ENCODE assay signal across 13 cellular contexts in genomic region chr9:98231770-98232478, GRCh38. TPM values are rescaled to one million over a fixed set of nuclear protein-coding genes. Genes with fewer than 3 reads are reported as not detected.
DNase-seq lines count a peak whose midpoint lies in the region; ATAC-seq, FAIRE-seq and TF ChIP-seq lines count a peak whose summit lies in the region.
"Had no signal": no experiment of that assay in that cellular context is flagged by ENCODE, and none has a peak within 500 bp of the region (broad histone marks: within the 10 kb centered on the region; RNA-seq: fewer than 3 reads in every experiment).

No MANE protein-coding gene starts in this region.

- peaks cover 54% of the 10 kb centered on the region for H3K4me1 Mint-ChIP-seq in chondrocyte (ENCODE audit: low read depth)

- DNase-seq in AG04449 (ENCODE audit: low read depth, low spot score) (peak; percentile 69), HTR-8/SVneo (ENCODE audit: insufficient read length, low spot score) (peak; percentile 67), chondrocyte (ENCODE audit: low spot score) (no peak), mucosa of descending colon (no peak), NCI-H1048 (lab: John Stamatoyannopoulos, UW) (no peak)
- no peak for DNase-seq in NK-92 treated with Interleukin-12 subunit alpha and Interleukin-12 subunit beta, amount 100 ng/mL, for 24 hours (lab: John Stamatoyannopoulos, UW)
- DNase-seq in stimulated activated naive CD8-positive, alpha-beta T cell treated with anti-CD3 and anti-CD28 coated beads, Interleukin-15, Interleukin-2, amounts not matched to agents 100 U/mL and 50 U/mL, for 24 hours: no peak
- DNase-seq: activated gamma-delta T cell treated with Interleukin-2 at 50 U/mL for 16 hours; CD4-positive, CD25-positive, alpha-beta regulatory T cell; NCI-H2029 treated with DMSO at 0.1 percent for 48 hours; stimulated activated CD4-positive, alpha-beta T cell treated with anti-CD3 and anti-CD28 coated beads, Interleukin-4, amount 100 ng/mL, for 24 hours had no signal

- H3K9me3 ChIP-seq in mucosa of descending colon: no peaks in the 10 kb centered on the region

- intact Hi-C loops in mucosa of descending colon (cut with DNase I, micrococcal nuclease): no loop called here

- H3K4me3 Mint-ChIP-seq in chondrocyte (ENCODE audit: unreplicated experiment): peak overlapping the region; percentile 35
- H3K4me3 Mint-ChIP-seq: CD4-positive, CD25-positive, alpha-beta regulatory T cell; nephron had no signal

- peaks cover 12% of the 10 kb centered on the region for H3K36me3 Mint-ChIP-seq in chondrocyte (ENCODE audit: low read depth)

- H3K36me3 ChIP-seq in mucosa of descending colon (ENCODE audit: low read depth): no peaks in the 10 kb centered on the region

- H3K4me1 ChIP-seq in mucosa of descending colon (ENCODE audit: low read depth): peaks cover 22% of the 10 kb centered on the region

- no peak for FAIRE-seq in HTR-8/SVneo (lab: Jason Lieb, UNC)

- H3K9me3 Mint-ChIP-seq in chondrocyte (ENCODE audit: low read depth): no peaks in the 10 kb centered on the region
- H3K9me3 Mint-ChIP-seq: CD4-positive, CD25-positive, alpha-beta regulatory T cell; nephron had no signal

- peak overlapping the region; percentile 94 for H3K27ac Mint-ChIP-seq in chondrocyte (ENCODE audit: unreplicated experiment)
- H3K27ac Mint-ChIP-seq: CD4-positive, CD25-positive, alpha-beta regulatory T cell; nephron had no signal

- POLR2A ChIA-PET in AG04449 (lab: Yijun Ruan, JAX): interaction anchor here (1.2 to 1.3 kb wide), 2 partner anchors 9 to 23 kb away, joined by 3 to 4 read pairs; partner anchors contain the start of gene TBC1D2

- no peaks in the 10 kb centered on the region for H3K27me3 Mint-ChIP-seq in chondrocyte (ENCODE audit: low read depth)
- H3K27me3 Mint-ChIP-seq: CD4-positive, CD25-positive, alpha-beta regulatory T cell had no signal

- ATAC-seq in mucosa of descending colon: peak; percentile 66
- no peak for ATAC-seq in stimulated activated naive CD8-positive, alpha-beta T cell treated with anti-CD3 and anti-CD28 coated beads, Interleukin-15, Interleukin-2, amounts not matched to agents 100 U/mL and 50 U/mL, for 24 hours
- no peak for ATAC-seq in HG03025 (IDR thresholded peaks at IDR 0.05; ENCODE audit: low FRiP score, unreplicated experiment)

- CTCF ChIA-PET in AG04449 (lab: Yijun Ruan, JAX): interaction anchor here (1.5 kb wide), 1 partner anchor 25 kb away, joined by 4 read pairs; no protein-coding TSS in a partner anchor

- TF ChIP-seq CTCF in AG04449 (IDR thresholded peaks at IDR 0.05; ENCODE audit: insufficient read depth, low read length, missing control alignments) (no peak), chondrocyte (IDR thresholded peaks at IDR 0.05) (no peak), mucosa of descending colon (IDR thresholded peaks at IDR 0.05) (no peak)

- no peak overlapping the region for H3K4me3 ChIP-seq in AG04449 (ENCODE audit: low read depth, low read length)
- H3K4me3 ChIP-seq in mucosa of descending colon: no peak overlapping the region

RNA-seq across cellular contexts. Expression of gene TBC1D2, which starts 23.5 kb away (rescaled TPM):
- total RNA-seq in chondrocyte (24.3 to 30.8 TPM (median 24.5 TPM) in 3 replicates), mucosa of descending colon (10 to 100 TPM; 19.5 to 33.5 (median 26.9) TPM)

RNA-seq across cellular contexts. Expression of gene CORO2A, which starts 39.5 kb away (rescaled TPM):
- total RNA-seq in chondrocyte (10.1 to 17.4 TPM (median 10.2 TPM) in 3 replicates), mucosa of descending colon (10 to 100 TPM; 25.8 to 56.1 (median 45.0) TPM)

Comparison
In these comparisons a context has a peak if more than half of its experiments do, and no peak if none do; other contexts are left out.
1. DNase-seq: peak in AG04449 (single experiment) and HTR-8/SVneo (single experiment); none in chondrocyte (single experiment), mucosa of descending colon (0 of 3), NK-92 treated with Interleukin-12 subunit alpha and Interleukin-12 subunit beta, amount 100 ng/mL, for 24 hours (single experiment), stimulated activated naive CD8-positive, alpha-beta T cell treated with anti-CD3 and anti-CD28 coated beads, Interleukin-15, Interleukin-2, amounts not matched to agents 100 U/mL and 50 U/mL, for 24 hours (single experiment) and NCI-H1048 (single experiment).